12 cellular contexts compared by ENCODE assay signal in genomic region chr2:45849491-45850283, GRCh38.
DNase-seq lines count a peak whose midpoint lies in the region; ATAC-seq and TF ChIP-seq lines count a peak whose summit lies in the region.
"Had no signal": no experiment of that assay in that cellular context is flagged by ENCODE, and none has a peak within 500 bp of the region (broad histone marks: within the 10 kb centered on the region; RNA-seq: fewer than 3 reads in every experiment).

No MANE protein-coding gene starts in this region.

- no peak overlapping the region for H3K9ac ChIP-seq in PC-3 (ENCODE audit: low read length)

- no peak overlapping the region for H3K4me3 ChIP-seq in PC-3 (ENCODE audit: low read length)
- H3K4me3 ChIP-seq: esophagus squamous epithelium had no signal

- peaks cover 4% of the 10 kb centered on the region for H3F3A ChIP-seq in PC-3 (ENCODE audit: low read length, unreplicated experiment)

- no peak overlapping the region for H3K4me2 ChIP-seq in PC-3 (ENCODE audit: low read length)

- no peak for TF ChIP-seq CTCF in PC-3 (conservative IDR thresholded peaks at IDR 0.05; ENCODE audit: low read depth, low read length)

- H3K4me1 Mint-ChIP-seq in activated naive CD8-positive, alpha-beta T cell treated with anti-CD3 and anti-CD28 coated beads, Interleukin-2, amount 10 ng/mL, durations not matched to agents 7 days and 5 days = peaks cover 33% of the 10 kb centered on the region
- peaks cover 10% of the 10 kb centered on the region for H3K4me1 Mint-ChIP-seq in activated naive CD8-positive, alpha-beta T cell treated with anti-CD3 and anti-CD28 coated beads for 36 hours
- H3K4me1 Mint-ChIP-seq in stimulated activated naive CD8-positive, alpha-beta T cell treated with anti-CD3 and anti-CD28 coated beads, Interleukin-15, amount 100 ng/mL, for 72 hours = peaks cover 28% of the 10 kb centered on the region

- H3K4me1 ChIP-seq in PC-3 (ENCODE audit: insufficient read depth, low read length) = peaks cover 24% of the 10 kb centered on the region

- H3K27ac Mint-ChIP-seq in activated naive CD8-positive, alpha-beta T cell treated with anti-CD3 and anti-CD28 coated beads, Interleukin-2, amount 10 ng/mL, durations not matched to agents 7 days and 5 days = peak overlapping the region; percentile 72
- no peak overlapping the region for H3K27ac Mint-ChIP-seq in activated naive CD8-positive, alpha-beta T cell treated with anti-CD3 and anti-CD28 coated beads for 36 hours
- peak overlapping the region in 1 of 2 donors; percentile 1 for H3K27ac Mint-ChIP-seq in stimulated activated naive CD8-positive, alpha-beta T cell treated with anti-CD3 and anti-CD28 coated beads, Interleukin-15, amount 100 ng/mL, for 72 hours
- H3K27ac Mint-ChIP-seq: memory B cell had no signal

- peaks cover 6% of the 10 kb centered on the region for H3K9me3 Mint-ChIP-seq in activated naive CD8-positive, alpha-beta T cell treated with anti-CD3 and anti-CD28 coated beads, Interleukin-2, amount 10 ng/mL, durations not matched to agents 7 days and 5 days
- H3K9me3 Mint-ChIP-seq in activated naive CD8-positive, alpha-beta T cell treated with anti-CD3 and anti-CD28 coated beads for 36 hours = no peaks in the 10 kb centered on the region
- peaks cover 0 to 11% of the 10 kb centered on the region in 2 donors for H3K9me3 Mint-ChIP-seq in stimulated activated naive CD8-positive, alpha-beta T cell treated with anti-CD3 and anti-CD28 coated beads, Interleukin-15, amount 100 ng/mL, for 72 hours
- H3K9me3 Mint-ChIP-seq: CD4-positive, CD25-positive, alpha-beta regulatory T cell; memory B cell had no signal

- H3K36me3 Mint-ChIP-seq in activated naive CD8-positive, alpha-beta T cell treated with anti-CD3 and anti-CD28 coated beads, Interleukin-2, amount 10 ng/mL, durations not matched to agents 7 days and 5 days = peaks cover 37% of the 10 kb centered on the region
- peaks cover 4% of the 10 kb centered on the region for H3K36me3 Mint-ChIP-seq in activated naive CD8-positive, alpha-beta T cell treated with anti-CD3 and anti-CD28 coated beads for 36 hours

- H3K27ac ChIP-seq in PC-3 (ENCODE audit: low read length) = peak overlapping the region; percentile 94
- H3K27ac ChIP-seq in epithelial cell of prostate = peak overlapping the region; percentile 69

- DNase-seq in activated naive CD8-positive, alpha-beta T cell treated with anti-CD3 and anti-CD28 coated beads, Interleukin-2, amount 10 ng/mL, durations not matched to agents 7 days and 5 days = no peak
- DNase-seq in activated naive CD8-positive, alpha-beta T cell treated with anti-CD3 and anti-CD28 coated beads for 36 hours = no peak
- DNase-seq in PC-3 = peak; percentile 46
- DNase-seq in epithelial cell of prostate (ENCODE audit: low read depth, low spot score) = peak; percentile 45
- DNase-seq in stimulated activated naive CD8-positive, alpha-beta T cell treated with anti-CD3 and anti-CD28 coated beads, Interleukin-15, amount 100 ng/mL, for 72 hours = peak in 1 of 2 donors; percentile 22
- no peak for DNase-seq in globus pallidus (ENCODE audit: low spot score)
- DNase-seq in NCI-H1694 treated with DMSO at 0.1 percent for 48 hours (lab: John Stamatoyannopoulos, UW) = no peak
- DNase-seq: activated naive CD4-positive, alpha-beta T cell; CD4-positive, CD25-positive, alpha-beta regulatory T cell; esophagus squamous epithelium had no signal

- no peaks in the 10 kb centered on the region for H3K9me3 ChIP-seq in PC-3 (ENCODE audit: low read length)
- H3K9me3 ChIP-seq: esophagus squamous epithelium had no signal

- H3K4me3 Mint-ChIP-seq in activated naive CD8-positive, alpha-beta T cell treated with anti-CD3 and anti-CD28 coated beads, Interleukin-2, amount 10 ng/mL, durations not matched to agents 7 days and 5 days = peak overlapping the region; percentile 11
- H3K4me3 Mint-ChIP-seq in activated naive CD8-positive, alpha-beta T cell treated with anti-CD3 and anti-CD28 coated beads for 36 hours = no peak overlapping the region
- H3K4me3 Mint-ChIP-seq in stimulated activated naive CD8-positive, alpha-beta T cell treated with anti-CD3 and anti-CD28 coated beads, Interleukin-15, amount 100 ng/mL, for 72 hours = no peak overlapping the region
- H3K4me3 Mint-ChIP-seq: CD4-positive, CD25-positive, alpha-beta regulatory T cell; memory B cell had no signal

- intact Hi-C loops in PC-3 (cut with micrococcal nuclease) = no loop called here

- no peak overlapping the region for H2AFZ ChIP-seq in PC-3 (ENCODE audit: low read length)

- peak; percentile 76 for ATAC-seq in activated naive CD8-positive, alpha-beta T cell treated with anti-CD3 and anti-CD28 coated beads, Interleukin-2, amount 10 ng/mL, durations not matched to agents 7 days and 5 days (ENCODE audit: low read depth)
- ATAC-seq in PC-3 (no peak), GM21526 (IDR thresholded peaks at IDR 0.05; ENCODE audit: low FRiP score, unreplicated experiment) (no peak)
- ATAC-seq in stimulated activated naive CD8-positive, alpha-beta T cell treated with anti-CD3 and anti-CD28 coated beads, Interleukin-15, amount 100 ng/mL, for 72 hours = peak; percentile 82

- H3K36me3 ChIP-seq in PC-3 (ENCODE audit: low read depth, low read length) = no peaks in the 10 kb centered on the region

- H4K20me1 ChIP-seq in PC-3 (ENCODE audit: low read length) = no peaks in the 10 kb centered on the region

- CTCF ChIA-PET in PC-3 (lab: Charles Lee) = no interaction called here

- H3K27me3 ChIP-seq in PC-3 (ENCODE audit: low read length) = no peaks in the 10 kb centered on the region
- H3K27me3 ChIP-seq: esophagus squamous epithelium had no signal

- POLR2A ChIA-PET in activated naive CD8-positive, alpha-beta T cell treated with anti-CD3 and anti-CD28 coated beads, Interleukin-2, amount 10 ng/mL, durations not matched to agents 7 days and 5 days (lab: Charles Lee) = interaction anchor here (1.7 kb wide), 1 partner anchor 10 kb away, joined by 8 read pairs; no protein-coding TSS in a partner anchor
- POLR2A ChIA-PET in PC-3 (lab: Charles Lee; ENCODE audit: unreplicated experiment) = no interaction called here

- no peaks in the 10 kb centered on the region for H3K27me3 Mint-ChIP-seq in activated naive CD8-positive, alpha-beta T cell treated with anti-CD3 and anti-CD28 coated beads, Interleukin-2, amount 10 ng/mL, durations not matched to agents 7 days and 5 days
- H3K27me3 Mint-ChIP-seq in activated naive CD8-positive, alpha-beta T cell treated with anti-CD3 and anti-CD28 coated beads for 36 hours = no peaks in the 10 kb centered on the region
- H3K27me3 Mint-ChIP-seq in stimulated activated naive CD8-positive, alpha-beta T cell treated with anti-CD3 and anti-CD28 coated beads, Interleukin-15, amount 100 ng/mL, for 72 hours = no peaks in the 10 kb centered on the region
- H3K27me3 Mint-ChIP-seq: CD4-positive, CD25-positive, alpha-beta regulatory T cell; memory B cell had no signal

- no peaks in the 10 kb centered on the region for H3K9me2 ChIP-seq in PC-3 (replicated peaks; ENCODE audit: low read length)

- no peaks in the 10 kb centered on the region for H3K79me2 ChIP-seq in PC-3 (ENCODE audit: low read length)

- BruUV-seq in PC-3 (replicated peaks; lab: Mats Ljungman, UMichigan) = no TSS peak

Comparison
In these comparisons a context has a peak if more than half of its experiments do, and no peak if none do; other contexts are left out.
1. ATAC-seq: peak in activated naive CD8-positive, alpha-beta T cell treated with anti-CD3 and anti-CD28 coated beads, Interleukin-2, amount 10 ng/mL, durations not matched to agents 7 days and 5 days (single experiment) and stimulated activated naive CD8-positive, alpha-beta T cell treated with anti-CD3 and anti-CD28 coated beads, Interleukin-15, amount 100 ng/mL, for 72 hours (single experiment); none in PC-3 (single experiment) and GM21526 (single experiment).
2. DNase-seq: peak in PC-3 (single experiment) and epithelial cell of prostate (single experiment); none in activated naive CD8-positive, alpha-beta T cell treated with anti-CD3 and anti-CD28 coated beads, Interleukin-2, amount 10 ng/mL, durations not matched to agents 7 days and 5 days (single experiment), activated naive CD8-positive, alpha-beta T cell treated with anti-CD3 and anti-CD28 coated beads for 36 hours (single experiment), globus pallidus (single experiment) and NCI-H1694 treated with DMSO at 0.1 percent for 48 hours (single experiment).